Comparison of ENCODE assay signal across 14 cellular contexts in the genomic region with DNA sequence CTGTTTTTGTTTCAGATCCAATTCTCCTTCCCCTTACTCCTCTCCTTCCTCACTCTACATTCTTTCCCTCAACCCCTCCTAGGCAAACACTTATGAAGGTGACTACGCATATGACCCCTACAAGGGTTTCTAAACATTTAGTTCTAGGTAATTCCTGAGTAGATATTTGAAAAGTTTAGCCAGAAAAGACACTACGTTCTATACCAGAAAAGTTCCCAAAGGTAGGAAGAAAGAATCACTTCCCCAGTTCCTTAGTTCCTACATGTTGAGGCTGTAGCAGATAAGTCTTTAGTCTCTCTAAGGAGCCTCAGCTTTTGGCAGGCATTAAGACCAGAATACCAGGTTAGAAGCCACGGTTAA. TPM values are rescaled to one million over a fixed set of nuclear protein-coding genes. Genes with fewer than 3 reads are reported as not detected.
DNase-seq lines count a peak whose midpoint lies in the region; ATAC-seq and TF ChIP-seq lines count a peak whose summit lies in the region.
"Had no signal": no experiment of that assay in that cellular context is flagged by ENCODE, and none has a peak within 500 bp of the region (broad histone marks: within the 10 kb centered on the region; RNA-seq: fewer than 3 reads in every experiment).

No MANE protein-coding gene starts in this region.

- WGBS in heart right ventricle, 2 donors, result 73 to 74% methylated on average over 3 of the region's 3 CpGs

- no peaks in the 10 kb centered on the region for H3K9me3 ChIP-seq in breast epithelium
- no peaks in the 10 kb centered on the region for H3K9me3 ChIP-seq in heart right ventricle
- H3K9me3 ChIP-seq: body of pancreas, left lung, sigmoid colon had no signal

- no peak for ATAC-seq in HG02610 (IDR thresholded peaks at IDR 0.05; ENCODE audit: unreplicated experiment)
- no peak for ATAC-seq in heart right ventricle
- no peak for ATAC-seq in GM21367 (IDR thresholded peaks at IDR 0.05; ENCODE audit: unreplicated experiment)

- H3K4me1 Mint-ChIP-seq in MCF 10A (ENCODE audit: insufficient read depth, unreplicated experiment) (peaks cover 8% of the 10 kb centered on the region), endothelial cell (ENCODE audit: unreplicated experiment) (peaks cover 40% of the 10 kb centered on the region)

- H3K27ac ChIP-seq in breast epithelium, result no peak overlapping the region
- H3K27ac ChIP-seq in RWPE1, result no peak overlapping the region
- peak overlapping the region; percentile 17 for H3K27ac ChIP-seq in substantia nigra (ENCODE audit: low read depth, low read length, poor library complexity, severe bottlenecking)
- H3K27ac ChIP-seq in heart right ventricle, result no peak overlapping the region
- H3K27ac ChIP-seq: body of pancreas, left lung, sigmoid colon had no signal

- no peak overlapping the region for H3K4me3 ChIP-seq in breast epithelium
- H3K4me3 ChIP-seq in heart right ventricle, result no peak overlapping the region
- H3K4me3 ChIP-seq: body of pancreas, left lung had no signal

- POLR2A ChIA-PET in MCF 10A (lab: Yijun Ruan, JAX) (no interaction called here), RWPE1 (lab: Yijun Ruan, JAX; ENCODE audit: low non-redundant PET) (no interaction called here)

- DNase-seq in MCF 10A (ENCODE audit: unreplicated experiment), result no peak
- DNase-seq in breast epithelium (ENCODE audit: low spot score in 2 of 2), result no peak
- DNase-seq in RWPE1 (ENCODE audit: low spot score), result no peak
- DNase-seq in endothelial cell (ENCODE audit: low spot score), result no peak
- no peak for DNase-seq in substantia nigra (lab: John Stamatoyannopoulos, UW)
- DNase-seq in heart right ventricle, result no peak

- TF ChIP-seq CTCF in MCF 10A (IDR thresholded peaks at IDR 0.05; ENCODE audit: unreplicated experiment) (no peak), breast epithelium (IDR thresholded peaks at IDR 0.05) (no peak), RWPE1 (conservative IDR thresholded peaks at IDR 0.05; ENCODE audit: low read depth) (peak; percentile 58), endothelial cell (IDR thresholded peaks at IDR 0.05; ENCODE audit: unreplicated experiment) (no peak), heart right ventricle (IDR thresholded peaks at IDR 0.05) (peak in 1 of 9 donors; percentile 10)

- H3K36me3 Mint-ChIP-seq in MCF 10A (ENCODE audit: insufficient read depth, unreplicated experiment) (no peaks in the 10 kb centered on the region), endothelial cell (ENCODE audit: low read depth, unreplicated experiment) (no peaks in the 10 kb centered on the region)

- no peak overlapping the region for H3K27ac Mint-ChIP-seq in MCF 10A (ENCODE audit: low read depth, unreplicated experiment)
- H3K27ac Mint-ChIP-seq in endothelial cell (ENCODE audit: unreplicated experiment), result no peak overlapping the region
- H3K27ac Mint-ChIP-seq: activated CD4-positive, alpha-beta T cell treated with anti-CD3 and anti-CD28 coated beads, Interleukin-2, amount 10 ng/mL, durations not matched to agents 7 days and 5 days had no signal

- no peak for TF ChIP-seq POLR2A in breast epithelium (IDR thresholded peaks at IDR 0.05)

- BruUV-seq in MCF 10A (replicated peaks; lab: Mats Ljungman, UMichigan), result no TSS peak

- H3K4me1 ChIP-seq in breast epithelium (peaks cover 6 to 9% of the 10 kb centered on the region in 2 donors), heart right ventricle (peaks cover 4 to 42% (median 34%) of the 10 kb centered on the region in 9 donors)

- CTCF ChIA-PET in MCF 10A (lab: Yijun Ruan, JAX), result interaction anchor here (0.9 to 1.3 kb wide), 4 partner anchors 8 to 420 kb away, joined by 3 to 5 read pairs (median 4); a partner anchor contains a TSS
- CTCF ChIA-PET in RWPE1 (lab: Yijun Ruan, JAX), result interaction anchor here (0.6 to 1.9 kb wide), 10 partner anchors 12 to 743 kb away, joined by 3 to 11 read pairs (median 4); a partner anchor contains a TSS

- H3K27me3 Mint-ChIP-seq in MCF 10A (ENCODE audit: insufficient read depth, unreplicated experiment) (peaks cover 37% of the 10 kb centered on the region), endothelial cell (ENCODE audit: unreplicated experiment) (peaks cover 23% of the 10 kb centered on the region)

- intact Hi-C loops in MCF 10A (cut with micrococcal nuclease) (loop anchor here (1.0 to 5.0 kb wide), 2 partner anchors 273 to 1139 kb away; no protein-coding TSS in a partner anchor), breast epithelium (cut with DNase I; ENCODE audit: low total_unique reads) (no loop called here), heart right ventricle (cut with DNase I) (loop anchor here in 6 of 10 donors (5.0 to 10.0 kb wide), 5 partner anchors 271 to 1661 kb away; no protein-coding TSS in a partner anchor)

- H3K9me3 Mint-ChIP-seq in MCF 10A (ENCODE audit: unreplicated experiment), result no peaks in the 10 kb centered on the region
- H3K9me3 Mint-ChIP-seq in endothelial cell (ENCODE audit: unreplicated experiment), result no peaks in the 10 kb centered on the region
- H3K9me3 Mint-ChIP-seq: activated CD4-positive, alpha-beta T cell treated with anti-CD3 and anti-CD28 coated beads, Interleukin-2, amount 10 ng/mL, durations not matched to agents 7 days and 5 days had no signal

- peak overlapping the region; percentile 46 for H3K4me3 Mint-ChIP-seq in MCF 10A (ENCODE audit: unreplicated experiment)
- peak overlapping the region; percentile 74 for H3K4me3 Mint-ChIP-seq in endothelial cell (ENCODE audit: unreplicated experiment)

- H3K27me3 ChIP-seq in breast epithelium (peaks cover 9 to 82% of the 10 kb centered on the region in 2 donors), heart right ventricle (peaks cover 27 to 98% (median 84%) of the 10 kb centered on the region in 7 donors)

- no peaks in the 10 kb centered on the region for H3K36me3 ChIP-seq in breast epithelium
- no peaks in the 10 kb centered on the region for H3K36me3 ChIP-seq in heart right ventricle
- H3K36me3 ChIP-seq: left lung, sigmoid colon had no signal

RNA-seq across cellular contexts. Expression of a gene that starts 11.6 kb away (rescaled TPM):
- total RNA-seq in MCF 10A (2022), result not detected in 2 replicates
- total RNA-seq in breast epithelium, result not detected
- total RNA-seq in endothelial cell (ENCODE audit: unreplicated experiment), result 0.08 TPM
- total RNA-seq in heart right ventricle, result not detected
- polyA plus RNA-seq in heart right ventricle, result not detected
- total RNA-seq: activated CD4-positive, alpha-beta T cell treated with anti-CD3 and anti-CD28 coated beads, Interleukin-2, amount 10 ng/mL, durations not matched to agents 7 days and 5 days; body of pancreas; left lung; sigmoid colon; T-helper 1 cell treated with Interleukin-12 subunit alpha and Interleukin-12 subunit beta and Interleukin-4 antibody, amounts not matched to agents 30 ng/mL and 1 ng/mL, for 36 hours; ureter had no signal
- polyA plus RNA-seq: sigmoid colon had no signal
